In the genomic region with DNA sequence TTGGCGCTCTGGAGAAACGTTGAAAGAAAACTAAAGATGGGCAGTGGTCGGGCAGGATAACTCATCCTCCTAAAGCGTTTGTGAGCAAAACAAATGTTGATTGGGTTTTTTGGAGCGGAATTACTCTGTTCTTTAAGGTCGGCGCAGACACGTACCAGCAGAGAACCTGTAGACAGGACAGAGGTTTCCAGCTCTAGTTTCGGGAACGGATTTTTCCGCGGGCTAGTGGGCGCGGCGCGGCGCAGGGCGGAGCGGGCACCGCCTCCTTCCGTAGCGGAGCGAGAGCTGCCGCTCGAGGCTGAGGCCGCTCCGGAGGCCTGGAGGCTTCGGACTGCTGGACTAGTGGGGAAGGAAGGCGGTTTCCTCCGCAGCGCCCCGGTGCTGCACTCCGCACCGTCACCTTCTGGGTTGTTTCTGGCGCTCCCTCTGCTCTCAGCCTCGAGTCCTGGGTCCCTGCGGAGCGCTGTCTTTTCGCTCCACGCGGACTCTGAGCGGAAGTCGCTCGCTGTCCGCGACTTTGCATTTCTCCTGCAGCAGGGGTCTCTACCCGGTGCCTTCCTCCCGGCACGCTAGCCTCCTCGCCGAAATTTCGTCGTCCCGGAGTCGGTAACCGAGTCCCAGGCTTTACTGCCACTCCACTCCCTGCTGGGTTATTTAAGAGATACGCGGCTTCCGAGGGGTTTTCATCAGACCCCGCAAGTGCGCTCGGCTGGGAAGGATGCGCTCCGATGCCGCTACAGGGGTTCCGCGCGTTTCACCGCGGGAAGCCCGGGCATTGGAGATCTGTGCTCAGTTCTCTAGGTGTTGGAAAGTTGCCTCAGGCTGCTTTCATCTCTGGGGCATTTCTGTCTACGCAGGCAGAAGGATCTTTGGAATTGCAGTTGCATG, we compare ENCODE assay signal across 8 cellular contexts. TPM values are rescaled to one million over a fixed set of nuclear protein-coding genes. Genes with fewer than 3 reads are reported as not detected.
DNase-seq lines count a peak whose midpoint lies in the region; ATAC-seq and TF ChIP-seq lines count a peak whose summit lies in the region.

No MANE protein-coding gene starts in this region.

- peaks cover 21% of the 10 kb centered on the region for H3K27me3 Mint-ChIP-seq in activated T-cell treated with anti-CD3 and anti-CD28 coated beads, Interleukin-2, amount 50 U/mL, for 4 hours (ENCODE audit: low read depth)

- H3K4me1 Mint-ChIP-seq in activated T-cell treated with anti-CD3 and anti-CD28 coated beads, Interleukin-2, amount 50 U/mL, for 4 hours (ENCODE audit: low read depth): peaks cover 19% of the 10 kb centered on the region
- peaks cover 26% of the 10 kb centered on the region for H3K4me1 Mint-ChIP-seq in stimulated activated effector memory CD8-positive, alpha-beta T cell treated with anti-CD3 and anti-CD28 coated beads, Interleukin-12 subunit alpha, Interleukin-12 subunit beta, amount 100 ng/mL, for 72 hours

- H3K27ac Mint-ChIP-seq in stimulated activated effector memory CD8-positive, alpha-beta T cell treated with anti-CD3 and anti-CD28 coated beads, Interleukin-12 subunit alpha, Interleukin-12 subunit beta, amount 100 ng/mL, for 72 hours: no peak overlapping the region

- H3K9ac ChIP-seq in iPS-15b (ENCODE audit: low read depth, low read length): no peak overlapping the region

- POLR2A ChIA-PET in HEK293T (lab: Yijun Ruan, JAX): no interaction called here

- H3K27me3 ChIP-seq in iPS-15b (ENCODE audit: control insufficient read depth, insufficient read depth, low read length): peaks cover 100% of the 10 kb centered on the region

- ATAC-seq in activated T-cell treated with anti-CD3 and anti-CD28 coated beads, Interleukin-2, amount 50 U/mL, for 4 hours: peak; percentile 45 to 61
- peak; percentile 70 for ATAC-seq in stimulated activated effector memory CD8-positive, alpha-beta T cell treated with anti-CD3 and anti-CD28 coated beads, Interleukin-12 subunit alpha, Interleukin-12 subunit beta, amount 100 ng/mL, for 72 hours
- ATAC-seq in GM18502 (IDR thresholded peaks at IDR 0.05; ENCODE audit: poor library complexity, unreplicated experiment) (no peak), GM21367 (IDR thresholded peaks at IDR 0.05; ENCODE audit: unreplicated experiment) (no peak), GM21576 (IDR thresholded peaks at IDR 0.05; ENCODE audit: unreplicated experiment) (no peak)

- H3K36me3 ChIP-seq in iPS-15b (ENCODE audit: control insufficient read depth, insufficient read depth, low read length): no peaks in the 10 kb centered on the region

- H3K9me3 Mint-ChIP-seq in activated T-cell treated with anti-CD3 and anti-CD28 coated beads, Interleukin-2, amount 50 U/mL, for 4 hours: no peaks in the 10 kb centered on the region
- H3K9me3 Mint-ChIP-seq in stimulated activated effector memory CD8-positive, alpha-beta T cell treated with anti-CD3 and anti-CD28 coated beads, Interleukin-12 subunit alpha, Interleukin-12 subunit beta, amount 100 ng/mL, for 72 hours: no peaks in the 10 kb centered on the region

- H3K4me3 ChIP-seq in iPS-15b (ENCODE audit: low read depth, low read length): peak overlapping the region; percentile 30

- no peaks in the 10 kb centered on the region for H3K9me3 ChIP-seq in iPS-15b (ENCODE audit: control insufficient read depth, insufficient read depth, low read length)

- H3K4me1 ChIP-seq in iPS-15b (ENCODE audit: control insufficient read depth, insufficient read depth, low read length): peaks cover 7% of the 10 kb centered on the region

- CTCF ChIA-PET in HEK293T (lab: Yijun Ruan, JAX): interaction anchor here (1.0 kb wide), 1 partner anchor 9 kb away, joined by 4 read pairs; no protein-coding TSS in a partner anchor

- H3K4me3 Mint-ChIP-seq in activated T-cell treated with anti-CD3 and anti-CD28 coated beads, Interleukin-2, amount 50 U/mL, for 4 hours: peak overlapping the region; percentile 68
- H3K4me3 Mint-ChIP-seq in stimulated activated effector memory CD8-positive, alpha-beta T cell treated with anti-CD3 and anti-CD28 coated beads, Interleukin-12 subunit alpha, Interleukin-12 subunit beta, amount 100 ng/mL, for 72 hours: peak overlapping the region; percentile 70

- H3K36me3 Mint-ChIP-seq in activated T-cell treated with anti-CD3 and anti-CD28 coated beads, Interleukin-2, amount 50 U/mL, for 4 hours (ENCODE audit: insufficient read depth): no peaks in the 10 kb centered on the region
- H3K36me3 Mint-ChIP-seq in stimulated activated effector memory CD8-positive, alpha-beta T cell treated with anti-CD3 and anti-CD28 coated beads, Interleukin-12 subunit alpha, Interleukin-12 subunit beta, amount 100 ng/mL, for 72 hours: peaks cover 6% of the 10 kb centered on the region

- DNase-seq in HEK293T (ENCODE audit: extremely low spot score) (no peak), cerebellar cortex (ENCODE audit: low spot score) (no peak)
- DNase-seq in activated T-cell treated with anti-CD3 and anti-CD28 coated beads, Interleukin-2, amount 50 U/mL, for 4 hours: no peak
- DNase-seq in stimulated activated effector memory CD8-positive, alpha-beta T cell treated with anti-CD3 and anti-CD28 coated beads, Interleukin-12 subunit alpha, Interleukin-12 subunit beta, amount 100 ng/mL, for 72 hours (ENCODE audit: low spot score in 2 of 2): peak in 1 of 2 donors; percentile 66

TF ChIP-seq in HEK293T, 16 proteins besides CTCF, POLR2A, EP300 and RAD21:
- TF ChIP-seq L3MBTL2 (conservative IDR thresholded peaks at IDR 0.05): peak; percentile 46
- TF ChIP-seq SUZ12 (IDR thresholded peaks at IDR 0.05): no peak
TF ChIP-seq in HEK293T: peak in this region for 1.

RNA-seq across cellular contexts. Expression of a gene that starts 7.0 kb away (rescaled TPM):
- under 1 TPM in 2 of 3 donors, not detected in 1; 0.16 to 0.19 TPM for total RNA-seq in activated T-cell treated with anti-CD3 and anti-CD28 coated beads, Interleukin-2, amount 50 U/mL, for 4 hours

RNA-seq across cellular contexts. Expression of a gene that starts 28.7 kb away (rescaled TPM):
- total RNA-seq in activated T-cell treated with anti-CD3 and anti-CD28 coated beads, Interleukin-2, amount 50 U/mL, for 4 hours: not detected

Comparison
In these comparisons a context has a peak if more than half of its experiments do, and no peak if none do; other contexts are left out.
1. ATAC-seq: peak in activated T-cell treated with anti-CD3 and anti-CD28 coated beads, Interleukin-2, amount 50 U/mL, for 4 hours (2 of 2) and stimulated activated effector memory CD8-positive, alpha-beta T cell treated with anti-CD3 and anti-CD28 coated beads, Interleukin-12 subunit alpha, Interleukin-12 subunit beta, amount 100 ng/mL, for 72 hours (single experiment); none in GM18502 (single experiment), GM21367 (single experiment) and GM21576 (single experiment).